Comparison of ENCODE assay signal across 11 cellular contexts in genomic region chr15:62545392-62546227, GRCh38.
DNase-seq lines count a peak whose midpoint lies in the region; ATAC-seq, FAIRE-seq and TF ChIP-seq lines count a peak whose summit lies in the region.
"Had no signal": no experiment of that assay in that cellular context is flagged by ENCODE, and none has a peak within 500 bp of the region (broad histone marks: within the 10 kb centered on the region; RNA-seq: fewer than 3 reads in every experiment).

No MANE protein-coding gene starts in this region.

- dilution Hi-C loops in mammary epithelial cell (cut with HindIII; ENCODE audit: low sequenced_read_pairs): no loop called here

- no peak for FAIRE-seq in small intestine (lab: Jason Lieb, UNC)

- no peak for TF ChIP-seq CTCF in mammary epithelial cell (conservative IDR thresholded peaks at IDR 0.05 in 1 of 2, IDR thresholded peaks at IDR 0.05 in 1 of 2; ENCODE audit: extremely low read depth in 1 of 2, insufficient read depth in 1 of 2, low read depth in 1 of 2, low read length in 2 of 2)

- intact Hi-C loops in mammary epithelial cell (cut with micrococcal nuclease): no loop called here

- CTCF ChIA-PET in mammary epithelial cell (lab: Charles Lee; ENCODE audit: low non-redundant PET): no interaction called here

- H3K4me1 ChIP-seq in mammary epithelial cell (ENCODE audit: insufficient read depth, low read length): peaks cover 8% of the 10 kb centered on the region
- peaks cover 0 to 8% of the 10 kb centered on the region in 2 donors for H3K4me1 ChIP-seq in small intestine (ENCODE audit: control insufficient read depth in 2 of 2, insufficient read depth in 1 of 2, low read depth in 1 of 2, low read length in 1 of 2)

- H2AFZ ChIP-seq in mammary epithelial cell (ENCODE audit: low read depth, low read length): no peak overlapping the region

- ATAC-seq in stimulated activated naive CD8-positive, alpha-beta T cell treated with anti-CD3 and anti-CD28 coated beads, Interleukin-15, Interleukin-2, amounts not matched to agents 100 U/mL and 50 U/mL, for 24 hours: no peak
- ATAC-seq: naive thymus-derived CD4-positive, alpha-beta T cell had no signal

- H3K27ac ChIP-seq in mammary epithelial cell (ENCODE audit: insufficient read depth, low read depth, low read length) (no peak overlapping the region), small intestine (ENCODE audit: low read depth in 1 of 2, low read length in 1 of 2) (no peak overlapping the region)
- H3K27ac ChIP-seq: HL-60 had no signal

- BruUV-seq in mammary epithelial cell (replicated peaks; lab: Mats Ljungman, UMichigan): no TSS peak

- H3K36me3 ChIP-seq in mammary epithelial cell (ENCODE audit: insufficient read depth, low read length): no peaks in the 10 kb centered on the region
- H3K36me3 ChIP-seq in small intestine (ENCODE audit: control insufficient read depth in 2 of 2, insufficient read depth in 2 of 2, low read length in 2 of 2): no peaks in the 10 kb centered on the region

- H3K4me3 ChIP-seq in mammary epithelial cell (replicated peaks in 1 of 3; ENCODE audit: insufficient read depth in 1 of 3, low read depth in 2 of 3, low read length in 3 of 3) (no peak overlapping the region), small intestine (ENCODE audit: low read depth in 1 of 2, low read length in 2 of 2) (no peak overlapping the region)

- peak; percentile 36 for DNase-seq in HCEC 1CT
- DNase-seq in mammary epithelial cell: peak; percentile 13
- DNase-seq in hypothalamus (lab: John Stamatoyannopoulos, UW): peak in 41 of 51 donors; percentile 2 to 85 (median 40)
- peak; percentile 55 for DNase-seq in small intestine
- DNase-seq in DMS153 treated with DMSO at 0.1 percent for 48 hours (lab: John Stamatoyannopoulos, UW; ENCODE audit: unreplicated experiment): no peak
- DNase-seq in cortex of kidney (lab: John Stamatoyannopoulos, UW): no peak
- DNase-seq in OCI-M2 (lab: John Stamatoyannopoulos, UW; ENCODE audit: unreplicated experiment): no peak
- DNase-seq in stimulated activated naive CD8-positive, alpha-beta T cell treated with anti-CD3 and anti-CD28 coated beads, Interleukin-15, Interleukin-2, amounts not matched to agents 100 U/mL and 50 U/mL, for 24 hours: no peak
- DNase-seq: GF-D8; naive thymus-derived CD4-positive, alpha-beta T cell had no signal

- WGBS in mammary epithelial cell (ENCODE audit: low coverage, missing lambda C conversion rate): 38% methylated on average over 4 of the region's 4 CpGs
- WGBS in small intestine, 3 donors: 31 to 47% (median 44%) methylated on average over 4 of the region's 4 CpGs

- H3K4me2 ChIP-seq in mammary epithelial cell (ENCODE audit: insufficient read depth, low read depth, low read length): no peak overlapping the region

- H3K9me3 ChIP-seq in mammary epithelial cell (replicated peaks; ENCODE audit: insufficient read depth, low read length) (no peaks in the 10 kb centered on the region), small intestine (ENCODE audit: control insufficient read depth, low read depth) (no peaks in the 10 kb centered on the region)

- no peaks in the 10 kb centered on the region for H3K27me3 ChIP-seq in mammary epithelial cell (ENCODE audit: insufficient read depth, low read length)
- H3K27me3 ChIP-seq in small intestine (ENCODE audit: control insufficient read depth in 2 of 2, insufficient read depth in 2 of 2, low read length in 2 of 2): no peaks in the 10 kb centered on the region

- no peak overlapping the region for H3K9ac ChIP-seq in mammary epithelial cell (ENCODE audit: insufficient read depth, low read length)

- in situ Hi-C loops in mammary epithelial cell (cut with MboI; ENCODE audit: low sequenced_read_pairs in 2 of 2): no loop called here

- H4K20me1 ChIP-seq in mammary epithelial cell (ENCODE audit: insufficient read depth, low read length): no peaks in the 10 kb centered on the region

- H3K79me2 ChIP-seq in mammary epithelial cell (ENCODE audit: insufficient read depth, low read length): no peaks in the 10 kb centered on the region

Comparison
In these comparisons a context has a peak if more than half of its experiments do, and no peak if none do; other contexts are left out.
1. DNase-seq: peak in HCEC 1CT (single experiment), mammary epithelial cell (single experiment), hypothalamus (41 of 51) and small intestine (single experiment); none in DMS153 treated with DMSO at 0.1 percent for 48 hours (single experiment), cortex of kidney (single experiment), OCI-M2 (single experiment) and stimulated activated naive CD8-positive, alpha-beta T cell treated with anti-CD3 and anti-CD28 coated beads, Interleukin-15, Interleukin-2, amounts not matched to agents 100 U/mL and 50 U/mL, for 24 hours (single experiment).